ENCODE assay signal across 2 cellular contexts in the genomic region with DNA sequence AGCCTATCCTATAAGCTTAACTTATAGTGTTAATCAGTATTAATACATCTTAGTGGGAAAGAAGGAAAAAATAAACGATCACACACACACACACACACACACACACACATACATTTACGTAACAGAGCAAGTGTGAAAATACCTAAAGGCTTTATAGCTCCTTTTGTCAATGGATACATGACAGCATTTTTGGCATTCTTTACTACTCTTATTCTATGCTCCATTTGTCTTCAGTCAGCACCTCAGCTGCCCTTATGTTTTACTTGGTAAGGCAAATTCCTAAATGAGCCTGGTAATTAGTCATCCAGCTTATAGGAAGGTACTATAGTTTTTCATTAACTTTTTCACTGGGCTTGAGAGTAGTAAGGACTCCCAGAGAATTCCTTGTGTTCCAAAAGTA.
TF ChIP-seq lines count a peak whose summit lies in the region.

No MANE protein-coding gene starts in this region.

TF ChIP-seq in HepG2, 621 proteins besides CTCF, POLR2A, EP300 and RAD21 (continues in another document):
- TF ChIP-seq SRSF1 (optimal IDR thresholded peaks at IDR 0.05; ENCODE audit: low read depth, low read length) (no peak), HNF1A (IDR thresholded peaks at IDR 0.05; ENCODE audit: low read depth) (peak; percentile 19; the same call in 1 of the 2 replicates), HNF1A (CRISPR knock-in tag; IDR thresholded peaks at IDR 0.05; ENCODE audit: borderline replicate concordance) (no peak), NR2C2 (CRISPR knock-in tag; IDR thresholded peaks at IDR 0.05; ENCODE audit: borderline replicate concordance) (0 out of 2 replicates have a peak, but pooled peaks have one; percentile 28), ZNF605 (CRISPR knock-in tag; IDR thresholded peaks at IDR 0.05) (no peak), REPIN1 (CRISPR knock-in tag; IDR thresholded peaks at IDR 0.05; ENCODE audit: borderline replicate concordance, low read depth) (no peak), MTF2 (CRISPR knock-in tag; IDR thresholded peaks at IDR 0.05; ENCODE audit: borderline replicate concordance) (no peak), ZNF407 (CRISPR knock-in tag; IDR thresholded peaks at IDR 0.05; ENCODE audit: not compliant biosample characterization) (no peak), RFX3 (CRISPR knock-in tag; IDR thresholded peaks at IDR 0.05) (no peak), SUZ12 (IDR thresholded peaks at IDR 0.05; ENCODE audit: low read depth, low read length) (no peak), ZNF761 (CRISPR knock-in tag; conservative IDR thresholded peaks at IDR 0.05) (0 out of 2 replicates have a peak, but pooled peaks have one; percentile 31), ZFP1 (CRISPR knock-in tag; IDR thresholded peaks at IDR 0.05) (no peak), ZIK1 (CRISPR knock-in tag; IDR thresholded peaks at IDR 0.05; ENCODE audit: borderline replicate concordance, low read depth) (0 out of 2 replicates have a peak, but pooled peaks have one; percentile 2), SMC3 (IDR thresholded peaks at IDR 0.05; ENCODE audit: low read length) (no peak)

TF ChIP-seq in SK-N-SH treated with all-trans-retinoic acid at 6 μM for 48 hours, 23 proteins besides CTCF, POLR2A, EP300 and RAD21:
- TF ChIP-seq ISL1 (CRISPR knock-in tag; IDR thresholded peaks at IDR 0.05), result no peak
- TF ChIP-seq TOX (CRISPR knock-in tag; IDR thresholded peaks at IDR 0.05; ENCODE audit: borderline replicate concordance), result no peak
- no peak for TF ChIP-seq GLIS3 (CRISPR knock-in tag; IDR thresholded peaks at IDR 0.05)
- no peak for TF ChIP-seq PPARA (CRISPR knock-in tag; IDR thresholded peaks at IDR 0.05; ENCODE audit: borderline replicate concordance)
- TF ChIP-seq ZNF565 (CRISPR knock-in tag; conservative IDR thresholded peaks at IDR 0.05; ENCODE audit: low read depth), result no peak
- TF ChIP-seq SNAI2 (CRISPR knock-in tag; IDR thresholded peaks at IDR 0.05), result no peak
- no peak for TF ChIP-seq TSHZ2 (CRISPR knock-in tag; IDR thresholded peaks at IDR 0.05)
- TF ChIP-seq, protein P1, sequence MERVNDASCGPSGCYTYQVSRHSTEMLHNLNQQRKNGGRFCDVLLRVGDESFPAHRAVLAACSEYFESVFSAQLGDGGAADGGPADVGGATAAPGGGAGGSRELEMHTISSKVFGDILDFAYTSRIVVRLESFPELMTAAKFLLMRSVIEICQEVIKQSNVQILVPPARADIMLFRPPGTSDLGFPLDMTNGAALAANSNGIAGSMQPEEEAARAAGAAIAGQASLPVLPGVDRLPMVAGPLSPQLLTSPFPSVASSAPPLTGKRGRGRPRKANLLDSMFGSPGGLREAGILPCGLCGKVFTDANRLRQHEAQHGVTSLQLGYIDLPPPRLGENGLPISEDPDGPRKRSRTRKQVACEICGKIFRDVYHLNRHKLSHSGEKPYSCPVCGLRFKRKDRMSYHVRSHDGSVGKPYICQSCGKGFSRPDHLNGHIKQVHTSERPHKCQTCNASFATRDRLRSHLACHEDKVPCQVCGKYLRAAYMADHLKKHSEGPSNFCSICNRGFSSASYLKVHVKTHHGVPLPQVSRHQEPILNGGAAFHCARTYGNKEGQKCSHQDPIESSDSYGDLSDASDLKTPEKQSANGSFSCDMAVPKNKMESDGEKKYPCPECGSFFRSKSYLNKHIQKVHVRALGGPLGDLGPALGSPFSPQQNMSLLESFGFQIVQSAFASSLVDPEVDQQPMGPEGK (CRISPR knock-in tag; IDR thresholded peaks at IDR 0.05; ENCODE audit: borderline replicate concordance), result no peak
- TF ChIP-seq, protein P2, sequence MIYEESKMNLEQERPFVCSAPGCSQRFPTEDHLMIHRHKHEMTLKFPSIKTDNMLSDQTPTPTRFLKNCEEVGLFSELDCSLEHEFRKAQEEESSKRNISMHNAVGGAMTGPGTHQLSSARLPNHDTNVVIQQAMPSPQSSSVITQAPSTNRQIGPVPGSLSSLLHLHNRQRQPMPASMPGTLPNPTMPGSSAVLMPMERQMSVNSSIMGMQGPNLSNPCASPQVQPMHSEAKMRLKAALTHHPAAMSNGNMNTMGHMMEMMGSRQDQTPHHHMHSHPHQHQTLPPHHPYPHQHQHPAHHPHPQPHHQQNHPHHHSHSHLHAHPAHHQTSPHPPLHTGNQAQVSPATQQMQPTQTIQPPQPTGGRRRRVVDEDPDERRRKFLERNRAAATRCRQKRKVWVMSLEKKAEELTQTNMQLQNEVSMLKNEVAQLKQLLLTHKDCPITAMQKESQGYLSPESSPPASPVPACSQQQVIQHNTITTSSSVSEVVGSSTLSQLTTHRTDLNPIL (CRISPR knock-in tag; IDR thresholded peaks at IDR 0.05; ENCODE audit: low read depth), result no peak
- no peak for TF ChIP-seq ZFP3 (CRISPR knock-in tag; IDR thresholded peaks at IDR 0.05)
- no peak for TF ChIP-seq OSR1 (CRISPR knock-in tag; IDR thresholded peaks at IDR 0.05)
- no peak for TF ChIP-seq CSDC2 (CRISPR knock-in tag; IDR thresholded peaks at IDR 0.05)
- TF ChIP-seq POU6F1 (CRISPR knock-in tag; IDR thresholded peaks at IDR 0.05; ENCODE audit: borderline replicate concordance, low read depth), result no peak
- TF ChIP-seq RARB (CRISPR knock-in tag; IDR thresholded peaks at IDR 0.05), result no peak
- no peak for TF ChIP-seq ZNF70 (CRISPR knock-in tag; IDR thresholded peaks at IDR 0.05)
- TF ChIP-seq ZNF8 (CRISPR knock-in tag; IDR thresholded peaks at IDR 0.05), result no peak
